Comparison of ENCODE assay signal across 17 cellular contexts in genomic region chr13:69306766-69307165, GRCh38.
"Had no signal": no experiment of that assay in that cellular context is flagged by ENCODE, and none has a peak within 500 bp of the region (broad histone marks: within the 10 kb centered on the region; RNA-seq: fewer than 3 reads in every experiment).

No MANE protein-coding gene starts in this region.

- H3K4me3 Mint-ChIP-seq: activated CD4-positive, alpha-beta memory T cell treated with anti-CD3 and anti-CD28 coated beads, Interleukin-2, amount 10 ng/mL, durations not matched to agents 7 days and 5 days; activated CD4-positive, alpha-beta T cell treated with anti-CD3 and anti-CD28 coated beads for 36 hours; activated T-cell treated with anti-CD3 and anti-CD28 coated beads, Interleukin-2, amount 50 U/mL, for 24 hours; natural killer cell treated with Interleukin-12 subunit alpha and Interleukin-12 subunit beta and Interleukin-15 and Interleukin-18, amount 100 ng/mL, for 72 hours; stimulated activated naive B cell treated with anti-CD40 and anti-IgM and Interleukin-4, amounts not matched to agents 10 μg/mL and 1 μg/mL and 100 μg/mL, for 72 hours had no signal

- H3K4me3 ChIP-seq: colonic mucosa, esophagus muscularis mucosa, right atrium auricular region, tibial artery, uterus had no signal

- H3K9me3 ChIP-seq: colonic mucosa, esophagus muscularis mucosa, right atrium auricular region, tibial artery, uterus had no signal

- H3K27ac Mint-ChIP-seq: activated CD4-positive, alpha-beta memory T cell treated with anti-CD3 and anti-CD28 coated beads, Interleukin-2, amount 10 ng/mL, durations not matched to agents 7 days and 5 days; activated CD4-positive, alpha-beta T cell treated with anti-CD3 and anti-CD28 coated beads for 36 hours; activated T-cell treated with anti-CD3 and anti-CD28 coated beads, Interleukin-2, amount 50 U/mL, for 24 hours; natural killer cell treated with Interleukin-12 subunit alpha and Interleukin-12 subunit beta and Interleukin-15 and Interleukin-18, amount 100 ng/mL, for 72 hours; stimulated activated naive B cell treated with anti-CD40 and anti-IgM and Interleukin-4, amounts not matched to agents 10 μg/mL and 1 μg/mL and 100 μg/mL, for 72 hours had no signal

- H3K4me1 ChIP-seq: colonic mucosa, esophagus muscularis mucosa, right atrium auricular region, tibial artery, uterus had no signal

- H3K9me3 Mint-ChIP-seq: activated CD4-positive, alpha-beta memory T cell treated with anti-CD3 and anti-CD28 coated beads, Interleukin-2, amount 10 ng/mL, durations not matched to agents 7 days and 5 days; natural killer cell treated with Interleukin-12 subunit alpha and Interleukin-12 subunit beta and Interleukin-15 and Interleukin-18, amount 100 ng/mL, for 72 hours; stimulated activated naive B cell treated with anti-CD40 and anti-IgM and Interleukin-4, amounts not matched to agents 10 μg/mL and 1 μg/mL and 100 μg/mL, for 72 hours had no signal

- ATAC-seq: activated CD4-positive, alpha-beta T cell treated with anti-CD3 and anti-CD28 coated beads for 36 hours; left ventricle myocardium superior; natural killer cell treated with Interleukin-12 subunit alpha and Interleukin-12 subunit beta and Interleukin-15 and Interleukin-18, amount 100 ng/mL, for 72 hours; stimulated activated naive B cell treated with anti-CD40 and anti-IgM and Interleukin-4, amounts not matched to agents 10 μg/mL and 1 μg/mL and 100 μg/mL, for 72 hours had no signal

- DNase-seq: activated CD4-positive, alpha-beta memory T cell treated with anti-CD3 and anti-CD28 coated beads, Interleukin-2, amount 10 ng/mL, durations not matched to agents 7 days and 5 days; activated CD4-positive, alpha-beta T cell treated with anti-CD3 and anti-CD28 coated beads for 36 hours; activated effector memory CD4-positive, alpha-beta T cell treated with Interleukin-2 at 50 U/mL for 16 hours; activated naive CD4-positive, alpha-beta T cell treated with anti-CD3 and anti-CD28 coated beads, Interleukin-2, amount 50 U/mL, for 16 hours; activated T-cell treated with anti-CD3 and anti-CD28 coated beads, Interleukin-2, amount 50 U/mL, for 24 hours; colonic mucosa; kidney glomerular epithelial cell; left ventricle myocardium superior; mesenchymal stem cell; occipital lobe; stimulated activated CD4-positive, alpha-beta T cell treated with anti-CD3 and anti-CD28 coated beads, Interleukin-4, amount 100 ng/mL, for 1 hour; stimulated activated naive B cell treated with anti-CD40 and anti-IgM and Interleukin-4, amounts not matched to agents 10 μg/mL and 1 μg/mL and 100 μg/mL, for 72 hours; tibial artery; uterus had no signal

- H3K4me1 Mint-ChIP-seq: activated CD4-positive, alpha-beta memory T cell treated with anti-CD3 and anti-CD28 coated beads, Interleukin-2, amount 10 ng/mL, durations not matched to agents 7 days and 5 days; activated CD4-positive, alpha-beta T cell treated with anti-CD3 and anti-CD28 coated beads for 36 hours; stimulated activated naive B cell treated with anti-CD40 and anti-IgM and Interleukin-4, amounts not matched to agents 10 μg/mL and 1 μg/mL and 100 μg/mL, for 72 hours had no signal

- H3K27me3 ChIP-seq: colonic mucosa, esophagus muscularis mucosa, right atrium auricular region, tibial artery, uterus had no signal

- H3K36me3 ChIP-seq: colonic mucosa, esophagus muscularis mucosa, right atrium auricular region, tibial artery, uterus had no signal

- H3K27ac ChIP-seq: colonic mucosa, esophagus muscularis mucosa, right atrium auricular region, tibial artery, uterus had no signal

- H3K36me3 Mint-ChIP-seq: stimulated activated naive B cell treated with anti-CD40 and anti-IgM and Interleukin-4, amounts not matched to agents 10 μg/mL and 1 μg/mL and 100 μg/mL, for 72 hours had no signal

- H3K27me3 Mint-ChIP-seq: activated CD4-positive, alpha-beta memory T cell treated with anti-CD3 and anti-CD28 coated beads, Interleukin-2, amount 10 ng/mL, durations not matched to agents 7 days and 5 days; activated CD4-positive, alpha-beta T cell treated with anti-CD3 and anti-CD28 coated beads for 36 hours; activated T-cell treated with anti-CD3 and anti-CD28 coated beads, Interleukin-2, amount 50 U/mL, for 24 hours; natural killer cell treated with Interleukin-12 subunit alpha and Interleukin-12 subunit beta and Interleukin-15 and Interleukin-18, amount 100 ng/mL, for 72 hours; stimulated activated naive B cell treated with anti-CD40 and anti-IgM and Interleukin-4, amounts not matched to agents 10 μg/mL and 1 μg/mL and 100 μg/mL, for 72 hours had no signal
